ENCODE assay signal across 15 cellular contexts in genomic region chr2:172467382-172467781, GRCh38. TPM values are rescaled to one million over a fixed set of nuclear protein-coding genes. Genes with fewer than 3 reads are reported as not detected.
A peak's percentile ranks its signal among the peaks of the same experiment; 100 is the strongest.
DNase-seq lines count a peak whose midpoint lies in the region; ATAC-seq and TF ChIP-seq lines count a peak whose summit lies in the region.
"Had no signal": no experiment of that assay in that cellular context is flagged by ENCODE, and none has a peak within 500 bp of the region (broad histone marks: within the 10 kb centered on the region; RNA-seq: fewer than 3 reads in every experiment).

No MANE protein-coding gene starts in this region.

- H3K36me3 Mint-ChIP-seq in activated naive CD4-positive, alpha-beta T cell treated with anti-CD3 and anti-CD28 coated beads for 36 hours (ENCODE audit: low read depth) = peaks cover 3% of the 10 kb centered on the region

- no peak for ATAC-seq in HG02571 (IDR thresholded peaks at IDR 0.05; ENCODE audit: unreplicated experiment)

- H3K36me3 ChIP-seq in MM.1S (replicated peaks; ENCODE audit: insufficient read depth, low read length) = no peaks in the 10 kb centered on the region

- intact Hi-C loops in activated naive CD4-positive, alpha-beta T cell treated with anti-CD3 and anti-CD28 coated beads for 36 hours (cut with micrococcal nuclease) = loop anchor here (1.0 to 10.0 kb wide), 4 partner anchors 227 to 655 kb away; partner anchors contain the start of gene METAP1D

- H3K4me1 ChIP-seq in MM.1S (ENCODE audit: low read length) = peaks cover 27% of the 10 kb centered on the region

- CTCF ChIA-PET in activated naive CD4-positive, alpha-beta T cell treated with anti-CD3 and anti-CD28 coated beads for 36 hours (lab: Charles Lee) = interaction anchor here (0.7 to 14.6 kb wide), 8 partner anchors 16 to 340 kb away, joined by 3 to 353 read pairs (median 48); partner anchors contain the start of gene ITGA6

- peak; percentile 19 for TF ChIP-seq CTCF in MM.1S (IDR thresholded peaks at IDR 0.05; ENCODE audit: low read length)
- TF ChIP-seq CTCF in cardiac fibroblast (IDR thresholded peaks at IDR 0.05; ENCODE audit: low read depth, low read length) = peak; percentile 35
- peak; percentile 23 for TF ChIP-seq CTCF in retinal pigment epithelial cell (conservative IDR thresholded peaks at IDR 0.05; ENCODE audit: low read depth, low read length)

- H3K9ac ChIP-seq in MM.1S (ENCODE audit: low read length) = no peak overlapping the region
- H3K9ac ChIP-seq: KMS-11 had no signal

- no peak overlapping the region for H3K4me2 ChIP-seq in MM.1S (ENCODE audit: low read depth, low read length)
- H3K4me2 ChIP-seq: KMS-11 had no signal

- H3K4me3 ChIP-seq in MM.1S (ENCODE audit: low read length) = no peak overlapping the region
- no peak overlapping the region for H3K4me3 ChIP-seq in cardiac fibroblast (replicated peaks in 1 of 2; ENCODE audit: low read depth in 2 of 2, low read length in 2 of 2)
- H3K4me3 ChIP-seq in retinal pigment epithelial cell (ENCODE audit: low read length) = no peak overlapping the region

- no peaks in the 10 kb centered on the region for H3K79me2 ChIP-seq in MM.1S (ENCODE audit: low read length)

- H3K27ac ChIP-seq in MM.1S (ENCODE audit: low read length) = no peak overlapping the region
- H3K27ac ChIP-seq: KMS-11 had no signal

- H3K27ac Mint-ChIP-seq in activated naive CD4-positive, alpha-beta T cell treated with anti-CD3 and anti-CD28 coated beads for 36 hours = no peak overlapping the region
- H3K27ac Mint-ChIP-seq: progenitor cell of endocrine pancreas had no signal

- H3K9me3 ChIP-seq in MM.1S (replicated peaks; ENCODE audit: insufficient read depth, low read length) = no peaks in the 10 kb centered on the region

- peaks cover 14% of the 10 kb centered on the region; the same call in 1 of the 2 replicates for H3F3A ChIP-seq in MM.1S (ENCODE audit: insufficient read depth, low read length)

- no peaks in the 10 kb centered on the region for H3K27me3 ChIP-seq in MM.1S (replicated peaks; ENCODE audit: insufficient read depth, low read length)

- no peaks in the 10 kb centered on the region for H3K27me3 Mint-ChIP-seq in activated naive CD4-positive, alpha-beta T cell treated with anti-CD3 and anti-CD28 coated beads for 36 hours (ENCODE audit: low read depth)
- H3K27me3 Mint-ChIP-seq: progenitor cell of endocrine pancreas had no signal

- H4K20me1 ChIP-seq in MM.1S (ENCODE audit: insufficient read depth, low read length) = no peaks in the 10 kb centered on the region

- H2AFZ ChIP-seq in MM.1S (ENCODE audit: low read length) = no peak overlapping the region

- no peaks in the 10 kb centered on the region for H3K9me3 Mint-ChIP-seq in activated naive CD4-positive, alpha-beta T cell treated with anti-CD3 and anti-CD28 coated beads for 36 hours

- peak; percentile 45 for DNase-seq in activated naive CD4-positive, alpha-beta T cell treated with anti-CD3 and anti-CD28 coated beads for 36 hours
- DNase-seq in activated naive CD4-positive, alpha-beta T cell treated with Interleukin-2 at 50 U/mL for 16 hours = no peak
- DNase-seq in MM.1S = no peak
- peak; percentile 22 to 23 for DNase-seq in cardiac fibroblast (ENCODE audit: low read depth in 2 of 2)
- no peak for DNase-seq in retinal pigment epithelial cell (ENCODE audit: low read depth)
- DNase-seq in foreskin melanocyte = no peak
- DNase-seq in DMS53 treated with DMSO at 0.1 percent for 48 hours (lab: John Stamatoyannopoulos, UW; ENCODE audit: unreplicated experiment) = no peak
- DNase-seq: activated effector memory CD4-positive, alpha-beta T cell treated with anti-CD3 and anti-CD28 coated beads, Interleukin-2, amount 50 U/mL, for 16 hours; DMS53; hippocampal formation; NCI-H2029; T1000 had no signal

- H3K9me2 ChIP-seq in MM.1S (replicated peaks; ENCODE audit: insufficient read depth, low read length) = no peaks in the 10 kb centered on the region

- no peak overlapping the region for H3K4me3 Mint-ChIP-seq in activated naive CD4-positive, alpha-beta T cell treated with anti-CD3 and anti-CD28 coated beads for 36 hours

- peaks cover 73% of the 10 kb centered on the region for H3K4me1 Mint-ChIP-seq in activated naive CD4-positive, alpha-beta T cell treated with anti-CD3 and anti-CD28 coated beads for 36 hours (ENCODE audit: low read depth)

RNA-seq across cellular contexts. Expression of gene ITGA6, which starts 40.0 kb away (rescaled TPM):
- total RNA-seq in activated naive CD4-positive, alpha-beta T cell treated with anti-CD3 and anti-CD28 coated beads for 36 hours = 10 to 100 TPM; 16.5 to 16.8 TPM

Comparison
In these comparisons a context has a peak if more than half of its experiments do, and no peak if none do; other contexts are left out.
1. DNase-seq: peak in activated naive CD4-positive, alpha-beta T cell treated with anti-CD3 and anti-CD28 coated beads for 36 hours (single experiment) and cardiac fibroblast (2 of 2); none in activated naive CD4-positive, alpha-beta T cell treated with Interleukin-2 at 50 U/mL for 16 hours (single experiment), MM.1S (single experiment), retinal pigment epithelial cell (single experiment), foreskin melanocyte (single experiment) and DMS53 treated with DMSO at 0.1 percent for 48 hours (single experiment).
2. Peak in every context shown above with its lines, with median percentiles within 50 percentile points of each other: CTCF ChIP-seq.